1 cellular context compared by ENCODE assay signal in genomic region chr20:25247100-25247665, GRCh38.
TF ChIP-seq lines count a peak whose summit lies in the region.

No MANE protein-coding gene starts in this region.

TF ChIP-seq in HepG2, 621 proteins besides CTCF, POLR2A, EP300 and RAD21 (continued from another document and continues in another):
- TF ChIP-seq FOXO4 (CRISPR knock-in tag; conservative IDR thresholded peaks at IDR 0.05) (no peak), ZNF34 (CRISPR knock-in tag; IDR thresholded peaks at IDR 0.05; ENCODE audit: borderline replicate concordance) (no peak), GATAD1 (CRISPR knock-in tag; IDR thresholded peaks at IDR 0.05) (peak; percentile 58), ZFP62 (CRISPR knock-in tag; IDR thresholded peaks at IDR 0.05) (no peak), ZNF850 (CRISPR knock-in tag; conservative IDR thresholded peaks at IDR 0.05) (no peak; the same call in 1 of the 2 replicates), RARA (CRISPR knock-in tag; IDR thresholded peaks at IDR 0.05) (no peak), SIX1 (CRISPR knock-in tag; IDR thresholded peaks at IDR 0.05; ENCODE audit: borderline replicate concordance) (no peak), ZNF577 (CRISPR knock-in tag; IDR thresholded peaks at IDR 0.05; ENCODE audit: borderline replicate concordance, low read depth) (no peak), ZNF549 (CRISPR knock-in tag; IDR thresholded peaks at IDR 0.05) (no peak; the same call in 1 of the 2 replicates), ZNF160 (CRISPR knock-in tag; IDR thresholded peaks at IDR 0.05) (no peak), NFKB2 (CRISPR knock-in tag; IDR thresholded peaks at IDR 0.05; ENCODE audit: borderline replicate concordance) (peak; percentile 85; the same call in 1 of the 2 replicates), PHF21A (CRISPR knock-in tag; IDR thresholded peaks at IDR 0.05) (peak; percentile 70; the same call in 1 of the 2 replicates), RXRB (CRISPR knock-in tag; IDR thresholded peaks at IDR 0.05; ENCODE audit: borderline replicate concordance) (peak; percentile 61; the same call in 1 of the 2 replicates), ZNF557 (CRISPR knock-in tag; IDR thresholded peaks at IDR 0.05) (no peak), ZNF235 (CRISPR knock-in tag; IDR thresholded peaks at IDR 0.05; ENCODE audit: borderline replicate concordance) (no peak; the same call in none of the 2 replicates), PCBP1 (IDR thresholded peaks at IDR 0.05; ENCODE audit: borderline replicate concordance, low read depth, low read length) (no peak), UBTF (CRISPR knock-in tag; IDR thresholded peaks at IDR 0.05) (peak; percentile 97), SOX13 (IDR thresholded peaks at IDR 0.05) (no peak), SOX13 (CRISPR knock-in tag; conservative IDR thresholded peaks at IDR 0.05 in 1 of 2, IDR thresholded peaks at IDR 0.05 in 1 of 2) (no peak), PAWR (CRISPR knock-in tag; IDR thresholded peaks at IDR 0.05; ENCODE audit: borderline replicate concordance) (no peak), ZNF713 (CRISPR knock-in tag; IDR thresholded peaks at IDR 0.05) (0 out of 2 replicates have a peak, but pooled peaks have one; percentile 70), NCOA1 (CRISPR knock-in tag; IDR thresholded peaks at IDR 0.05) (no peak), TFDP1 (CRISPR knock-in tag; IDR thresholded peaks at IDR 0.05; ENCODE audit: borderline replicate concordance) (peak; percentile 16; the same call in 1 of the 2 replicates), RXRA (CRISPR knock-in tag; IDR thresholded peaks at IDR 0.05) (no peak; the same call in 1 of the 2 replicates), ZNF768 (CRISPR knock-in tag; IDR thresholded peaks at IDR 0.05) (peak; percentile 39; the same call in 1 of the 2 replicates), HBP1 (CRISPR knock-in tag; IDR thresholded peaks at IDR 0.05; ENCODE audit: low read depth) (peak; percentile 90), FOXA1 (IDR thresholded peaks at IDR 0.05) (no peak), FOXA1 (CRISPR knock-in tag; IDR thresholded peaks at IDR 0.05) (no peak; the same call in none of the 2 replicates), NFAT5 (CRISPR knock-in tag; IDR thresholded peaks at IDR 0.05) (peak; percentile 64; the same call in 1 of the 2 replicates), ZNF660 (CRISPR knock-in tag; IDR thresholded peaks at IDR 0.05; ENCODE audit: borderline replicate concordance, low read depth) (no peak; the same call in 1 of the 2 replicates)
- TF ChIP-seq, protein P1, sequence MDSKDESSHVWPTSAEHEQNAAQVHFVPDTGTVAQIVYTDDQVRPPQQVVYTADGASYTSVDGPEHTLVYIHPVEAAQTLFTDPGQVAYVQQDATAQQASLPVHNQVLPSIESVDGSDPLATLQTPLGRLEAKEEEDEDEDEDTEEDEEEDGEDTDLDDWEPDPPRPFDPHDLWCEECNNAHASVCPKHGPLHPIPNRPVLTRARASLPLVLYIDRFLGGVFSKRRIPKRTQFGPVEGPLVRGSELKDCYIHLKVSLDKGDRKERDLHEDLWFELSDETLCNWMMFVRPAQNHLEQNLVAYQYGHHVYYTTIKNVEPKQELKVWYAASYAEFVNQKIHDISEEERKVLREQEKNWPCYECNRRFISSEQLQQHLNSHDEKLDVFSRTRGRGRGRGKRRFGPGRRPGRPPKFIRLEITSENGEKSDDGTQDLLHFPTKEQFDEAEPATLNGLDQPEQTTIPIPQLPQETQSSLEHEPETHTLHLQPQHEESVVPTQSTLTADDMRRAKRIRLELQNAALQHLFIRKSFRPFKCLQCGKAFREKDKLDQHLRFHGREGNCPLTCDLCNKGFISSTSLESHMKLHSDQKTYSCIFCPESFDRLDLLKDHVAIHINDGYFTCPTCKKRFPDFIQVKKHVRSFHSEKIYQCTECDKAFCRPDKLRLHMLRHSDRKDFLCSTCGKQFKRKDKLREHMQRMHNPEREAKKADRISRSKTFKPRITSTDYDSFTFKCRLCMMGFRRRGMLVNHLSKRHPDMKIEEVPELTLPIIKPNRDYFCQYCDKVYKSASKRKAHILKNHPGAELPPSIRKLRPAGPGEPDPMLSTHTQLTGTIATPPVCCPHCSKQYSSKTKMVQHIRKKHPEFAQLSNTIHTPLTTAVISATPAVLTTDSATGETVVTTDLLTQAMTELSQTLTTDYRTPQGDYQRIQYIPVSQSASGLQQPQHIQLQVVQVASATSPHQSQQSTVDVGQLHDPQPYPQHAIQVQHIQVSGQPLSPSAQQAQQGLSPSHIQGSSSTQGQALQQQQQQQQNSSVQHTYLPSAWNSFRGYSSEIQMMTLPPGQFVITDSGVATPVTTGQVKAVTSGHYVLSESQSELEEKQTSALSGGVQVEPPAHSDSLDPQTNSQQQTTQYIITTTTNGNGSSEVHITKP (CRISPR knock-in tag; IDR thresholded peaks at IDR 0.05; ENCODE audit: low read depth), result no peak; the same call in none of the 2 replicates
- TF ChIP-seq, protein P2, sequence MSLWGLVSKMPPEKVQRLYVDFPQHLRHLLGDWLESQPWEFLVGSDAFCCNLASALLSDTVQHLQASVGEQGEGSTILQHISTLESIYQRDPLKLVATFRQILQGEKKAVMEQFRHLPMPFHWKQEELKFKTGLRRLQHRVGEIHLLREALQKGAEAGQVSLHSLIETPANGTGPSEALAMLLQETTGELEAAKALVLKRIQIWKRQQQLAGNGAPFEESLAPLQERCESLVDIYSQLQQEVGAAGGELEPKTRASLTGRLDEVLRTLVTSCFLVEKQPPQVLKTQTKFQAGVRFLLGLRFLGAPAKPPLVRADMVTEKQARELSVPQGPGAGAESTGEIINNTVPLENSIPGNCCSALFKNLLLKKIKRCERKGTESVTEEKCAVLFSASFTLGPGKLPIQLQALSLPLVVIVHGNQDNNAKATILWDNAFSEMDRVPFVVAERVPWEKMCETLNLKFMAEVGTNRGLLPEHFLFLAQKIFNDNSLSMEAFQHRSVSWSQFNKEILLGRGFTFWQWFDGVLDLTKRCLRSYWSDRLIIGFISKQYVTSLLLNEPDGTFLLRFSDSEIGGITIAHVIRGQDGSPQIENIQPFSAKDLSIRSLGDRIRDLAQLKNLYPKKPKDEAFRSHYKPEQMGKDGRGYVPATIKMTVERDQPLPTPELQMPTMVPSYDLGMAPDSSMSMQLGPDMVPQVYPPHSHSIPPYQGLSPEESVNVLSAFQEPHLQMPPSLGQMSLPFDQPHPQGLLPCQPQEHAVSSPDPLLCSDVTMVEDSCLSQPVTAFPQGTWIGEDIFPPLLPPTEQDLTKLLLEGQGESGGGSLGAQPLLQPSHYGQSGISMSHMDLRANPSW (CRISPR knock-in tag; IDR thresholded peaks at IDR 0.05; ENCODE audit: borderline replicate concordance), result peak; percentile 68; the same call in 1 of the 2 replicates
- TF ChIP-seq, protein P3, sequence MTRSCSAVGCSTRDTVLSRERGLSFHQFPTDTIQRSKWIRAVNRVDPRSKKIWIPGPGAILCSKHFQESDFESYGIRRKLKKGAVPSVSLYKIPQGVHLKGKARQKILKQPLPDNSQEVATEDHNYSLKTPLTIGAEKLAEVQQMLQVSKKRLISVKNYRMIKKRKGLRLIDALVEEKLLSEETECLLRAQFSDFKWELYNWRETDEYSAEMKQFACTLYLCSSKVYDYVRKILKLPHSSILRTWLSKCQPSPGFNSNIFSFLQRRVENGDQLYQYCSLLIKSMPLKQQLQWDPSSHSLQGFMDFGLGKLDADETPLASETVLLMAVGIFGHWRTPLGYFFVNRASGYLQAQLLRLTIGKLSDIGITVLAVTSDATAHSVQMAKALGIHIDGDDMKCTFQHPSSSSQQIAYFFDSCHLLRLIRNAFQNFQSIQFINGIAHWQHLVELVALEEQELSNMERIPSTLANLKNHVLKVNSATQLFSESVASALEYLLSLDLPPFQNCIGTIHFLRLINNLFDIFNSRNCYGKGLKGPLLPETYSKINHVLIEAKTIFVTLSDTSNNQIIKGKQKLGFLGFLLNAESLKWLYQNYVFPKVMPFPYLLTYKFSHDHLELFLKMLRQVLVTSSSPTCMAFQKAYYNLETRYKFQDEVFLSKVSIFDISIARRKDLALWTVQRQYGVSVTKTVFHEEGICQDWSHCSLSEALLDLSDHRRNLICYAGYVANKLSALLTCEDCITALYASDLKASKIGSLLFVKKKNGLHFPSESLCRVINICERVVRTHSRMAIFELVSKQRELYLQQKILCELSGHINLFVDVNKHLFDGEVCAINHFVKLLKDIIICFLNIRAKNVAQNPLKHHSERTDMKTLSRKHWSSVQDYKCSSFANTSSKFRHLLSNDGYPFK (CRISPR knock-in tag; IDR thresholded peaks at IDR 0.05; ENCODE audit: borderline replicate concordance), result peak; percentile 86
